20 cellular contexts compared by ENCODE assay signal in genomic region chrX:44733931-44734330, GRCh38.
"Had no signal": no experiment of that assay in that cellular context is flagged by ENCODE, and none has a peak within 500 bp of the region (broad histone marks: within the 10 kb centered on the region; RNA-seq: fewer than 3 reads in every experiment).

No MANE protein-coding gene starts in this region.

- H3K36me3 ChIP-seq: breast epithelium, sigmoid colon, thyroid gland had no signal

- H3K9ac ChIP-seq: parathyroid adenoma had no signal

- H3K27ac ChIP-seq: breast epithelium, parathyroid adenoma, sigmoid colon, thyroid gland had no signal

- DNase-seq: activated CD4-positive, alpha-beta T cell treated with anti-CD3 and anti-CD28 coated beads, Interleukin-2, amount 10 ng/mL, durations not matched to agents 7 days and 5 days; activated CD8-positive, alpha-beta memory T cell treated with anti-CD3 and anti-CD28 coated beads, Interleukin-2, amount 50 U/mL, for 48 hours; activated effector memory CD4-positive, alpha-beta T cell treated with Interleukin-2 at 50 U/mL for 16 hours; activated naive CD4-positive, alpha-beta T cell treated with anti-CD3 and anti-CD28 coated beads, Interleukin-2, amount 10 ng/mL, durations not matched to agents 7 days and 5 days; activated naive CD8-positive, alpha-beta T cell treated with anti-CD3 and anti-CD28 coated beads, Interleukin-2, amount 50 U/mL, for 24 hours; activated T-cell treated with anti-CD3 and anti-CD28 coated beads, Interleukin-2, amount 50 U/mL, for 48 hours; aorta; cerebellar nuclear complex; cortex of kidney; erythroblast; left cardiac atrium; mesendoderm; naive thymus-derived CD8-positive, alpha-beta T cell; sigmoid colon; stimulated activated naive CD4-positive, alpha-beta T cell; T-cell; thyroid gland had no signal

- H3K4me3 ChIP-seq: breast epithelium, sigmoid colon, thyroid gland had no signal

- H3K9me3 ChIP-seq: sigmoid colon, thyroid gland had no signal

- H2AFZ ChIP-seq: parathyroid adenoma had no signal

- H3K79me2 ChIP-seq: parathyroid adenoma had no signal

- H3K27me3 ChIP-seq: breast epithelium, sigmoid colon, thyroid gland had no signal

- ATAC-seq: activated CD4-positive, CD25-positive, alpha-beta regulatory T cell treated with anti-CD3 and anti-CD28 coated beads, Interleukin-2, amount 50 U/mL, for 24 hours; activated naive CD8-positive, alpha-beta T cell treated with anti-CD3 and anti-CD28 coated beads, Interleukin-2, amount 50 U/mL, for 24 hours; left cardiac atrium; naive thymus-derived CD8-positive, alpha-beta T cell; T-cell had no signal

- H3K4me1 ChIP-seq: breast epithelium, parathyroid adenoma, sigmoid colon, thyroid gland had no signal
